ENCODE assay signal across 1 cellular context in the genomic region with DNA sequence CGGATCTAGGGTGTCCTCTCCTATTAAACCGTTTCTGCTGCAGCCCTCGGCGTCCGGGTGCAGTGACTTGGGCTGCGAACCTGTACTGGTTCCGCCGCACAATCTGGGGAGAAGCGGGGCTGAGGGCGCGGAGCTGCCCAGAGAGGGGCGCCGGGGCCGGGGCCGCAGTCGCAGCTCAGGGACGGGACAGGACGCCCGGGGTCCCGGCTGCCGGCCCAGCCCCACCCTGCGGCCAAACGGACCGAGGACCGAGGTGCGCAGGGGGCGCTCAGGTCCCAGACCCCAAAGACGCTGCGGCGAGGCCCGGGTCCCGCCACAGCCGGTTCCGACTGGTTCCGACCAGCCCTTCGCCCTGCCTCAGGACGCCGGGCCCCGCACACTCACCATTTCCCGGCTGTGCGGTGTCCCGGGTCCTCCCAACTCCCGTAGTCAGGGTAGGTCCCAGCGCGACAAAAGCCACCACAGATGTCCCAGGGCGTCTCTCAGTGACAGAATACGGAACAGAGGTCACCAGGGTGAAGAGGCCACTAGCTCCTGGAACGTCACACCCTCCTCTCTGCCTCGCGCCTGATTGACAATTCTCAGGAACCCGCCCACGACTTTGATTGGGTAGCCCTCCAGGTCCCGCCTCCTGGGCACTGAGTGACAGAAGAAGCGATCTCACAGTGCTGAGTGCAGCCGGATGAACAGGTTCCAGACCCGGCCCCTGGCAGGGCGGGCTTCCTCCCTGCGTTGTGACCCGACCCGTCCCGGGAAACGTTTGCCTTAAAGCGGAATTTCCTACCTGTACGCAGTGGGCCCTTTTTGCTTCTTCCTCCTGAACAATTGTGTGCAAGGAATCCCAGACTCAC.
TF ChIP-seq lines count a peak whose summit lies in the region.

Gene ZNF44, minus strand, starts transcription at position 576 of the 851 bp plus-strand sequence. Its CDS starts 189 bp downstream, at position 387.

TF ChIP-seq in HepG2, 621 proteins besides CTCF, POLR2A, EP300 and RAD21 (continued from another document and continues in another):
- TF ChIP-seq, protein P1, sequence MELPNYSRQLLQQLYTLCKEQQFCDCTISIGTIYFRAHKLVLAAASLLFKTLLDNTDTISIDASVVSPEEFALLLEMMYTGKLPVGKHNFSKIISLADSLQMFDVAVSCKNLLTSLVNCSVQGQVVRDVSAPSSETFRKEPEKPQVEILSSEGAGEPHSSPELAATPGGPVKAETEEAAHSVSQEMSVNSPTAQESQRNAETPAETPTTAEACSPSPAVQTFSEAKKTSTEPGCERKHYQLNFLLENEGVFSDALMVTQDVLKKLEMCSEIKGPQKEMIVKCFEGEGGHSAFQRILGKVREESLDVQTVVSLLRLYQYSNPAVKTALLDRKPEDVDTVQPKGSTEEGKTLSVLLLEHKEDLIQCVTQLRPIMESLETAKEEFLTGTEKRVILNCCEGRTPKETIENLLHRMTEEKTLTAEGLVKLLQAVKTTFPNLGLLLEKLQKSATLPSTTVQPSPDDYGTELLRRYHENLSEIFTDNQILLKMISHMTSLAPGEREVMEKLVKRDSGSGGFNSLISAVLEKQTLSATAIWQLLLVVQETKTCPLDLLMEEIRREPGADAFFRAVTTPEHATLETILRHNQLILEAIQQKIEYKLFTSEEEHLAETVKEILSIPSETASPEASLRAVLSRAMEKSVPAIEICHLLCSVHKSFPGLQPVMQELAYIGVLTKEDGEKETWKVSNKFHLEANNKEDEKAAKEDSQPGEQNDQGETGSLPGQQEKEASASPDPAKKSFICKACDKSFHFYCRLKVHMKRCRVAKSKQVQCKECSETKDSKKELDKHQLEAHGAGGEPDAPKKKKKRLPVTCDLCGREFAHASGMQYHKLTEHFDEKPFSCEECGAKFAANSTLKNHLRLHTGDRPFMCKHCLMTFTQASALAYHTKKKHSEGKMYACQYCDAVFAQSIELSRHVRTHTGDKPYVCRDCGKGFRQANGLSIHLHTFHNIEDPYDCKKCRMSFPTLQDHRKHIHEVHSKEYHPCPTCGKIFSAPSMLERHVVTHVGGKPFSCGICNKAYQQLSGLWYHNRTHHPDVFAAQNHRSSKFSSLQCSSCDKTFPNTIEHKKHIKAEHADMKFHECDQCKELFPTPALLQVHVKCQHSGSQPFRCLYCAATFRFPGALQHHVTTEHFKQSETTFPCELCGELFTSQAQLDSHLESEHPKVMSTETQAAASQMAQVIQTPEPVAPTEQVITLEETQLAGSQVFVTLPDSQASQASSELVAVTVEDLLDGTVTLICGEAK (IDR thresholded peaks at IDR 0.05), result no peak
- TF ChIP-seq, protein P1 (CRISPR knock-in tag; IDR thresholded peaks at IDR 0.05), result no peak; the same call in 1 of the 2 replicates
- TF ChIP-seq, protein P2, sequence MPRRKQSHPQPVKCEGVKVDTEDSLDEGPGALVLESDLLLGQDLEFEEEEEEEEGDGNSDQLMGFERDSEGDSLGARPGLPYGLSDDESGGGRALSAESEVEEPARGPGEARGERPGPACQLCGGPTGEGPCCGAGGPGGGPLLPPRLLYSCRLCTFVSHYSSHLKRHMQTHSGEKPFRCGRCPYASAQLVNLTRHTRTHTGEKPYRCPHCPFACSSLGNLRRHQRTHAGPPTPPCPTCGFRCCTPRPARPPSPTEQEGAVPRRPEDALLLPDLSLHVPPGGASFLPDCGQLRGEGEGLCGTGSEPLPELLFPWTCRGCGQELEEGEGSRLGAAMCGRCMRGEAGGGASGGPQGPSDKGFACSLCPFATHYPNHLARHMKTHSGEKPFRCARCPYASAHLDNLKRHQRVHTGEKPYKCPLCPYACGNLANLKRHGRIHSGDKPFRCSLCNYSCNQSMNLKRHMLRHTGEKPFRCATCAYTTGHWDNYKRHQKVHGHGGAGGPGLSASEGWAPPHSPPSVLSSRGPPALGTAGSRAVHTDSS (CRISPR knock-in tag; conservative IDR thresholded peaks at IDR 0.05), result no peak
- no peak for TF ChIP-seq BCLAF1 (IDR thresholded peaks at IDR 0.05)
- TF ChIP-seq ZSCAN31 (CRISPR knock-in tag; IDR thresholded peaks at IDR 0.05; ENCODE audit: low read depth), result 0 out of 2 replicates have a peak, but pooled peaks have one; percentile 23
- TF ChIP-seq NCOA2 (CRISPR knock-in tag; IDR thresholded peaks at IDR 0.05), result no peak
- TF ChIP-seq ZNF652 (CRISPR knock-in tag; IDR thresholded peaks at IDR 0.05; ENCODE audit: borderline replicate concordance, low read depth), result no peak
- no peak for TF ChIP-seq ZNF576 (CRISPR knock-in tag; IDR thresholded peaks at IDR 0.05)
- TF ChIP-seq ZNF577 (CRISPR knock-in tag; IDR thresholded peaks at IDR 0.05; ENCODE audit: borderline replicate concordance, low read depth), result no peak
- TF ChIP-seq ZNF766 (CRISPR knock-in tag; IDR thresholded peaks at IDR 0.05; ENCODE audit: borderline replicate concordance), result no peak
- peak; percentile 85 for TF ChIP-seq TGIF2 (CRISPR knock-in tag; IDR thresholded peaks at IDR 0.05)
- TF ChIP-seq TOPORS (CRISPR knock-in tag; IDR thresholded peaks at IDR 0.05), result no peak
- peak; percentile 60; the same call in 1 of the 2 replicates for TF ChIP-seq ZNF275 (CRISPR knock-in tag; IDR thresholded peaks at IDR 0.05; ENCODE audit: borderline replicate concordance)
- no peak for TF ChIP-seq GPN1 (CRISPR knock-in tag; IDR thresholded peaks at IDR 0.05; ENCODE audit: borderline replicate concordance)
- TF ChIP-seq, protein P3, sequence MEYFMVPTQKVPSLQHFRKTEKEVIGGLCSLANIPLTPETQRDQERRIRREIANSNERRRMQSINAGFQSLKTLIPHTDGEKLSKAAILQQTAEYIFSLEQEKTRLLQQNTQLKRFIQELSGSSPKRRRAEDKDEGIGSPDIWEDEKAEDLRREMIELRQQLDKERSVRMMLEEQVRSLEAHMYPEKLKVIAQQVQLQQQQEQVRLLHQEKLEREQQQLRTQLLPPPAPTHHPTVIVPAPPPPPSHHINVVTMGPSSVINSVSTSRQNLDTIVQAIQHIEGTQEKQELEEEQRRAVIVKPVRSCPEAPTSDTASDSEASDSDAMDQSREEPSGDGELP (IDR thresholded peaks at IDR 0.05; ENCODE audit: borderline replicate concordance, low read depth), result no peak
- TF ChIP-seq, protein P4, sequence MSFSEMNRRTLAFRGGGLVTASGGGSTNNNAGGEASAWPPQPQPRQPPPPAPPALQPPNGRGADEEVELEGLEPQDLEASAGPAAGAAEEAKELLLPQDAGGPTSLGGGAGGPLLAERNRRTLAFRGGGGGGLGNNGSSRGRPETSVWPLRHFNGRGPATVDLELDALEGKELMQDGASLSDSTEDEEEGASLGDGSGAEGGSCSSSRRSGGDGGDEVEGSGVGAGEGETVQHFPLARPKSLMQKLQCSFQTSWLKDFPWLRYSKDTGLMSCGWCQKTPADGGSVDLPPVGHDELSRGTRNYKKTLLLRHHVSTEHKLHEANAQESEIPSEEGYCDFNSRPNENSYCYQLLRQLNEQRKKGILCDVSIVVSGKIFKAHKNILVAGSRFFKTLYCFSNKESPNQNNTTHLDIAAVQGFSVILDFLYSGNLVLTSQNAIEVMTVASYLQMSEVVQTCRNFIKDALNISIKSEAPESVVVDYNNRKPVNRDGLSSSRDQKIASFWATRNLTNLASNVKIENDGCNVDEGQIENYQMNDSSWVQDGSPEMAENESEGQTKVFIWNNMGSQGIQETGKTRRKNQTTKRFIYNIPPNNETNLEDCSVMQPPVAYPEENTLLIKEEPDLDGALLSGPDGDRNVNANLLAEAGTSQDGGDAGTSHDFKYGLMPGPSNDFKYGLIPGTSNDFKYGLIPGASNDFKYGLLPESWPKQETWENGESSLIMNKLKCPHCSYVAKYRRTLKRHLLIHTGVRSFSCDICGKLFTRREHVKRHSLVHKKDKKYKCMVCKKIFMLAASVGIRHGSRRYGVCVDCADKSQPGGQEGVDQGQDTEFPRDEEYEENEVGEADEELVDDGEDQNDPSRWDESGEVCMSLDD (CRISPR knock-in tag; IDR thresholded peaks at IDR 0.05; ENCODE audit: borderline replicate concordance), result no peak
- TF ChIP-seq HIC2 (CRISPR knock-in tag; IDR thresholded peaks at IDR 0.05; ENCODE audit: low read depth), result no peak
- TF ChIP-seq ISL2 (CRISPR knock-in tag; IDR thresholded peaks at IDR 0.05), result peak; percentile 31
- no peak; the same call in 1 of the 2 replicates for TF ChIP-seq MIER3 (CRISPR knock-in tag; IDR thresholded peaks at IDR 0.05; ENCODE audit: borderline replicate concordance)
- TF ChIP-seq FOXC1 (CRISPR knock-in tag; IDR thresholded peaks at IDR 0.05; ENCODE audit: borderline replicate concordance), result no peak; the same call in 1 of the 2 replicates
- TF ChIP-seq IRX3 (CRISPR knock-in tag; IDR thresholded peaks at IDR 0.05; ENCODE audit: borderline replicate concordance, low read depth), result 0 out of 2 replicates have a peak, but pooled peaks have one; percentile 43
- no peak for TF ChIP-seq TBL1XR1 (IDR thresholded peaks at IDR 0.05; ENCODE audit: borderline replicate concordance, low read length, partially characterized antibody)
- no peak for TF ChIP-seq ZIK1 (CRISPR knock-in tag; IDR thresholded peaks at IDR 0.05; ENCODE audit: borderline replicate concordance, low read depth)
- TF ChIP-seq ZNF75D (CRISPR knock-in tag; IDR thresholded peaks at IDR 0.05; ENCODE audit: borderline replicate concordance), result no peak
- TF ChIP-seq ADNP (CRISPR knock-in tag; IDR thresholded peaks at IDR 0.05), result no peak
- TF ChIP-seq KLF11 (CRISPR knock-in tag; IDR thresholded peaks at IDR 0.05), result no peak
